Comparison of ENCODE assay signal across 15 cellular contexts in genomic region chrX:39653656-39654055, GRCh38.
DNase-seq lines count a peak whose midpoint lies in the region; ATAC-seq and TF ChIP-seq lines count a peak whose summit lies in the region.
"Had no signal": no experiment of that assay in that cellular context is flagged by ENCODE, and none has a peak within 500 bp of the region (broad histone marks: within the 10 kb centered on the region; RNA-seq: fewer than 3 reads in every experiment).

No MANE protein-coding gene starts in this region.

- no peaks in the 10 kb centered on the region for H3K9me2 ChIP-seq in PC-3 (replicated peaks; ENCODE audit: low read length)

- H3K27ac Mint-ChIP-seq in nephron (peak overlapping the region in 2 of 3 experiments; percentile 8 to 39), T-helper 17 cell (no peak overlapping the region)
- H3K27ac Mint-ChIP-seq: activated CD8-positive, alpha-beta T cell treated with anti-CD3 and anti-CD28 coated beads for 36 hours had no signal

- peak; percentile 20 for DNase-seq in AG20443 (ENCODE audit: low spot score)
- DNase-seq in NT2/D1 (ENCODE audit: low read depth, low spot score) = peak; percentile 77
- DNase-seq in fibroblast of the aortic adventitia (ENCODE audit: low read depth) = peak; percentile 15
- DNase-seq in T-helper 17 cell = no peak
- DNase-seq in stimulated activated CD8-positive, alpha-beta memory T cell treated with anti-CD3 and anti-CD28 coated beads, Interleukin-4, amount 100 ng/mL, for 48 hours = no peak
- DNase-seq in PC-3 = no peak
- DNase-seq: activated CD8-positive, alpha-beta T cell treated with anti-CD3 and anti-CD28 coated beads for 36 hours; effector CD4-positive, alpha-beta T cell; NCI-H1930; NCI-H524 treated with DMSO at 0.1 percent for 48 hours; Peyer's patch; stimulated activated CD4-positive, alpha-beta T cell treated with anti-CD3 and anti-CD28 coated beads, Interleukin-12 subunit alpha, Interleukin-12 subunit beta, amount 100 ng/mL, for 4 hours had no signal

- no peaks in the 10 kb centered on the region for H4K20me1 ChIP-seq in PC-3 (ENCODE audit: low read length)

- POLR2A ChIA-PET in PC-3 (lab: Charles Lee; ENCODE audit: unreplicated experiment) = no interaction called here

- H3F3A ChIP-seq in PC-3 (ENCODE audit: low read length, unreplicated experiment) = no peaks in the 10 kb centered on the region

- no peak overlapping the region for H3K4me2 ChIP-seq in PC-3 (ENCODE audit: low read length)

- H3K9me3 ChIP-seq in NT2/D1 (ENCODE audit: insufficient read depth, low read length) (no peaks in the 10 kb centered on the region), T-helper 17 cell (ENCODE audit: control insufficient read depth, low read length, poor library complexity, severe bottlenecking) (no peaks in the 10 kb centered on the region), PC-3 (ENCODE audit: low read length) (no peaks in the 10 kb centered on the region)
- H3K9me3 ChIP-seq: Peyer's patch, prostate gland had no signal

- H3K36me3 ChIP-seq in NT2/D1 (ENCODE audit: insufficient read depth, insufficient read length, low read length) (no peaks in the 10 kb centered on the region), PC-3 (ENCODE audit: low read depth, low read length) (no peaks in the 10 kb centered on the region)
- H3K36me3 ChIP-seq: Peyer's patch, prostate gland had no signal

- H3K4me1 Mint-ChIP-seq in nephron (peaks cover 37% of the 10 kb centered on the region), T-helper 17 cell (peaks cover 4% of the 10 kb centered on the region)

- BruUV-seq in PC-3 (replicated peaks; lab: Mats Ljungman, UMichigan) = no TSS peak

- no peaks in the 10 kb centered on the region for H3K36me3 Mint-ChIP-seq in nephron (ENCODE audit: low read depth)
- no peaks in the 10 kb centered on the region for H3K36me3 Mint-ChIP-seq in T-helper 17 cell (ENCODE audit: low read depth)

- no peak for ATAC-seq in GM18907 (IDR thresholded peaks at IDR 0.05; ENCODE audit: unreplicated experiment)
- no peak for ATAC-seq in T-helper 17 cell
- ATAC-seq in PC-3 = no peak
- ATAC-seq: activated CD8-positive, alpha-beta T cell treated with anti-CD3 and anti-CD28 coated beads for 36 hours had no signal

- CTCF ChIA-PET in PC-3 (lab: Charles Lee) = no interaction called here

- H3K79me2 ChIP-seq in PC-3 (ENCODE audit: low read length) = no peaks in the 10 kb centered on the region

- H3K27me3 ChIP-seq in NT2/D1 (ENCODE audit: insufficient read depth, insufficient read length) (no peaks in the 10 kb centered on the region), PC-3 (ENCODE audit: low read length) (peaks cover 22% of the 10 kb centered on the region)
- H3K27me3 ChIP-seq: Peyer's patch had no signal

- no peak overlapping the region for H3K27ac ChIP-seq in PC-3 (ENCODE audit: low read length)
- H3K27ac ChIP-seq: Peyer's patch, prostate gland had no signal

- H3K4me3 ChIP-seq in NT2/D1 (ENCODE audit: insufficient read length, low read depth) (no peak overlapping the region), fibroblast of the aortic adventitia (ENCODE audit: low read depth, low read length) (no peak overlapping the region), PC-3 (ENCODE audit: low read length) (no peak overlapping the region)
- H3K4me3 ChIP-seq: Peyer's patch, prostate gland had no signal

- peaks cover 11% of the 10 kb centered on the region for H3K27me3 Mint-ChIP-seq in nephron (ENCODE audit: low read depth)
- H3K27me3 Mint-ChIP-seq in T-helper 17 cell = peaks cover 11% of the 10 kb centered on the region
- H3K27me3 Mint-ChIP-seq: activated CD8-positive, alpha-beta T cell treated with anti-CD3 and anti-CD28 coated beads for 36 hours had no signal

- no peak overlapping the region for H2AFZ ChIP-seq in PC-3 (ENCODE audit: low read length)

- H3K9ac ChIP-seq in NT2/D1 (ENCODE audit: insufficient read length, low read depth) (peak overlapping the region; percentile 33), PC-3 (ENCODE audit: low read length) (no peak overlapping the region)

- no peak for TF ChIP-seq CTCF in fibroblast of the aortic adventitia (IDR thresholded peaks at IDR 0.05; ENCODE audit: insufficient read depth, low read length)
- TF ChIP-seq CTCF in nephron (IDR thresholded peaks at IDR 0.05; ENCODE audit: unreplicated experiment in 3 of 3) = no peak
- TF ChIP-seq CTCF in PC-3 (conservative IDR thresholded peaks at IDR 0.05; ENCODE audit: low read depth, low read length) = no peak

- H3K4me3 Mint-ChIP-seq in nephron (no peak overlapping the region), T-helper 17 cell (no peak overlapping the region)
- H3K4me3 Mint-ChIP-seq: activated CD8-positive, alpha-beta T cell treated with anti-CD3 and anti-CD28 coated beads for 36 hours had no signal

- intact Hi-C loops in PC-3 (cut with micrococcal nuclease) = loop anchor here (2.0 kb wide), 1 partner anchor 613 kb away; no protein-coding TSS in a partner anchor

- peaks cover 5% of the 10 kb centered on the region for H3K4me1 ChIP-seq in NT2/D1 (ENCODE audit: insufficient read depth, insufficient read length)
- H3K4me1 ChIP-seq in PC-3 (ENCODE audit: insufficient read depth, low read length) = no peaks in the 10 kb centered on the region
- H3K4me1 ChIP-seq: Peyer's patch, prostate gland had no signal

- peaks cover 3% of the 10 kb centered on the region for H3K9me3 Mint-ChIP-seq in nephron
- H3K9me3 Mint-ChIP-seq: activated CD8-positive, alpha-beta T cell treated with anti-CD3 and anti-CD28 coated beads for 36 hours had no signal

Comparison
In these comparisons a context has a peak if more than half of its experiments do, and no peak if none do; other contexts are left out.
1. DNase-seq: peak in AG20443 (single experiment), NT2/D1 (single experiment) and fibroblast of the aortic adventitia (single experiment); none in T-helper 17 cell (0 of 3), stimulated activated CD8-positive, alpha-beta memory T cell treated with anti-CD3 and anti-CD28 coated beads, Interleukin-4, amount 100 ng/mL, for 48 hours (single experiment) and PC-3 (single experiment).